Comparison of ENCODE assay signal across 8 cellular contexts in genomic region chr11:120337896-120338840, GRCh38. TPM values are rescaled to one million over a fixed set of nuclear protein-coding genes. Genes with fewer than 3 reads are reported as not detected.
DNase-seq lines count a peak whose midpoint lies in the region; ATAC-seq, FAIRE-seq and TF ChIP-seq lines count a peak whose summit lies in the region.

No MANE protein-coding gene starts in this region.

- peak overlapping the region; percentile 98 for H3K4me3 Mint-ChIP-seq in activated T-helper 17 cell treated with anti-CD3 and anti-CD28 coated beads, Interleukin-2, amount 50 U/mL, for 72 hours

- FAIRE-seq in frontal cortex (lab: Jason Lieb, UNC) = no peak

- peaks cover 3% of the 10 kb centered on the region; the same call in 1 of the 2 replicates for H3K36me3 ChIP-seq in HAP-1 (replicated peaks)
- no peaks in the 10 kb centered on the region for H3K36me3 ChIP-seq in testis (ENCODE audit: low read depth, missing control alignments)

- H3K27ac ChIP-seq in testis = peak overlapping the region; percentile 95 to 97

- H3K36me3 Mint-ChIP-seq in activated T-helper 17 cell treated with anti-CD3 and anti-CD28 coated beads, Interleukin-2, amount 50 U/mL, for 72 hours (ENCODE audit: low read depth) = peaks cover 13% of the 10 kb centered on the region

- no peaks in the 10 kb centered on the region for H3K9me3 Mint-ChIP-seq in activated T-helper 17 cell treated with anti-CD3 and anti-CD28 coated beads, Interleukin-2, amount 50 U/mL, for 72 hours

- H3K27me3 Mint-ChIP-seq in activated T-helper 17 cell treated with anti-CD3 and anti-CD28 coated beads, Interleukin-2, amount 50 U/mL, for 72 hours = peaks cover 32% of the 10 kb centered on the region

- intact Hi-C loops in testis (cut with DNase I; ENCODE audit: low total_unique reads) = no loop called here

- H3K9me3 ChIP-seq in HAP-1 = no peaks in the 10 kb centered on the region
- no peaks in the 10 kb centered on the region for H3K9me3 ChIP-seq in testis

- 16 to 18% methylated on average over 12 of the region's 12 CpGs for WGBS in testis, 2 donors

- H3K4me3 ChIP-seq in AG04449 (ENCODE audit: low read depth, low read length) (peak overlapping the region; percentile 61), HAP-1 (peak overlapping the region; percentile 64), testis (peak overlapping the region; percentile 92)

- POLR2A ChIA-PET in AG04449 (lab: Yijun Ruan, JAX) = interaction anchor here (0.5 to 2.9 kb wide), 3 partner anchors 63 to 123 kb away, joined by 3 to 10 read pairs (median 3); no protein-coding TSS in a partner anchor

- H3K27ac Mint-ChIP-seq in activated T-helper 17 cell treated with anti-CD3 and anti-CD28 coated beads, Interleukin-2, amount 50 U/mL, for 72 hours = peak overlapping the region; percentile 81

- H3K4me1 Mint-ChIP-seq in activated T-helper 17 cell treated with anti-CD3 and anti-CD28 coated beads, Interleukin-2, amount 50 U/mL, for 72 hours = peaks cover 16% of the 10 kb centered on the region

- TF ChIP-seq POLR2A in testis (IDR thresholded peaks at IDR 0.05) = no peak

- DNase-seq in AG04449 (ENCODE audit: low read depth, low spot score) (no peak), HAP-1 (ENCODE audit: low spot score in 2 of 2) (peak; percentile 62), iris pigment epithelial cell (ENCODE audit: low read depth) (peak; percentile 62), testis (peak; percentile 68), frontal cortex (ENCODE audit: low spot score in 2 of 2) (no peak)

- H3K4me1 ChIP-seq in HAP-1 (peaks cover 15% of the 10 kb centered on the region), testis (peaks cover 22% of the 10 kb centered on the region)

- CTCF ChIA-PET in AG04449 (lab: Yijun Ruan, JAX) = interaction anchor here (0.8 to 1.4 kb wide), 3 partner anchors 35 to 109 kb away, joined by 3 to 4 read pairs (median 3); no protein-coding TSS in a partner anchor

- no peaks in the 10 kb centered on the region for H3K27me3 ChIP-seq in HAP-1 (ENCODE audit: low read depth)
- no peaks in the 10 kb centered on the region for H3K27me3 ChIP-seq in testis

- ATAC-seq in activated T-helper 17 cell treated with anti-CD3 and anti-CD28 coated beads, Interleukin-2, amount 50 U/mL, for 72 hours (replicated peaks) = no peak
- ATAC-seq in GM18511 (IDR thresholded peaks at IDR 0.05; ENCODE audit: unreplicated experiment) = no peak
- no peak for ATAC-seq in GM19467 (IDR thresholded peaks at IDR 0.05; ENCODE audit: unreplicated experiment)

- TF ChIP-seq CTCF in AG04449 (IDR thresholded peaks at IDR 0.05; ENCODE audit: insufficient read depth, low read length, missing control alignments) (no peak), testis (IDR thresholded peaks at IDR 0.05) (no peak)

- in situ Hi-C loops in HAP-1 (cut with MboI; ENCODE audit: low sequenced_read_pairs) = no loop called here

RNA-seq across cellular contexts. Expression of gene ARHGEF12, which starts 2.0 kb away (rescaled TPM):
- 10 to 100 TPM; 12.9 to 21.5 TPM for total RNA-seq in activated T-helper 17 cell treated with anti-CD3 and anti-CD28 coated beads, Interleukin-2, amount 50 U/mL, for 72 hours
- total RNA-seq in testis (10 to 100 TPM; 72.7 to 74.1 TPM), frontal cortex (202 TPM)
- 26.6 TPM for polyA plus RNA-seq in testis (ENCODE audit: insufficient read depth, low read depth, low replicate concordance)

RNA-seq across cellular contexts. Expression of gene TLCD5, which starts 13.1 kb away (rescaled TPM):
- total RNA-seq in activated T-helper 17 cell treated with anti-CD3 and anti-CD28 coated beads, Interleukin-2, amount 50 U/mL, for 72 hours = 1 to 10 TPM in 1 of 2 donors, under 1 TPM in 1; 0.13 to 1.2 TPM
- total RNA-seq in testis = 10 to 100 TPM; 12.6 to 14.0 TPM
- polyA plus RNA-seq in testis (ENCODE audit: insufficient read depth, low read depth, low replicate concordance) = 7.9 TPM
- total RNA-seq in frontal cortex = 16.3 TPM

Comparison
In these comparisons a context has a peak if more than half of its experiments do, and no peak if none do; other contexts are left out.
1. DNase-seq: peak in HAP-1 (2 of 2), iris pigment epithelial cell (single experiment) and testis (single experiment); none in AG04449 (single experiment) and frontal cortex (0 of 2).
2. Peak in every context shown above with its lines, with median percentiles within 50 percentile points of each other: H3K4me3 ChIP-seq.